ENCODE assay signal across 24 cellular contexts in genomic region chr7:123351506-123352225, GRCh38.
A peak's percentile ranks its signal among the peaks of the same experiment; 100 is the strongest.
DNase-seq lines count a peak whose midpoint lies in the region; ATAC-seq and TF ChIP-seq lines count a peak whose summit lies in the region.
"Had no signal": no experiment of that assay in that cellular context is flagged by ENCODE, and none has a peak within 500 bp of the region (broad histone marks: within the 10 kb centered on the region; RNA-seq: fewer than 3 reads in every experiment).

No MANE protein-coding gene starts in this region.

- H3K9me3 ChIP-seq in GM23248 (ENCODE audit: low read depth): no peaks in the 10 kb centered on the region
- no peaks in the 10 kb centered on the region for H3K9me3 ChIP-seq in H9 (ENCODE audit: control insufficient read depth, low read depth, low read length)
- H3K9me3 ChIP-seq: body of pancreas, colonic mucosa, psoas muscle, transverse colon had no signal

- H2BK20ac ChIP-seq in H9 (ENCODE audit: low read depth, low read length, poor library complexity, severe bottlenecking): no peak overlapping the region

- ATAC-seq in GM18508 (IDR thresholded peaks at IDR 0.05; ENCODE audit: insufficient read depth, unreplicated experiment): peak; percentile 61
- no peak for ATAC-seq in HG02840 (IDR thresholded peaks at IDR 0.05; ENCODE audit: low FRiP score, unreplicated experiment)
- ATAC-seq: body of pancreas; HCT116; psoas muscle; stimulated activated naive CD8-positive, alpha-beta T cell treated with anti-CD3 and anti-CD28 coated beads, Interleukin-15, amount 100 ng/mL, for 72 hours had no signal

- no peak overlapping the region for H2BK15ac ChIP-seq in H9 (ENCODE audit: low read depth, low read length)

- no peak overlapping the region for H2AK5ac ChIP-seq in H9 (ENCODE audit: insufficient read length, low read length)

- H2BK12ac ChIP-seq in H9 (ENCODE audit: insufficient read length, low read depth, low read length): no peak overlapping the region

- H3K56ac ChIP-seq in H9 (ENCODE audit: insufficient read length, low read depth, low read length): no peak overlapping the region

- no peak overlapping the region for H4K5ac ChIP-seq in H9 (ENCODE audit: insufficient read length, low read depth, low read length)

- no peak overlapping the region for H3K4ac ChIP-seq in H9 (ENCODE audit: low read depth, low read length)

- H2BK120ac ChIP-seq in H9 (ENCODE audit: low read depth, low read length, poor library complexity, severe bottlenecking): no peak overlapping the region

- H2AFZ ChIP-seq in GM23248 (no peak overlapping the region), H9 (ENCODE audit: low read length) (no peak overlapping the region)

- H3K27me3 ChIP-seq in GM23248 (replicated peaks; ENCODE audit: insufficient read depth): no peaks in the 10 kb centered on the region
- no peaks in the 10 kb centered on the region for H3K27me3 ChIP-seq in H9 (ENCODE audit: insufficient read depth, low read length)
- H3K27me3 ChIP-seq: body of pancreas, colonic mucosa, transverse colon had no signal

- H4K91ac ChIP-seq in H9 (ENCODE audit: insufficient read length, low read depth, low read length): no peak overlapping the region

- 32 to 40% methylated on average over 4 of the region's 4 CpGs for WGBS in GM23248 (ENCODE audit: low coverage in 1 of 2, low lambda C conversion rate in 2 of 2, missing lambda C conversion rate in 2 of 2), 2 experiments
- WGBS in H9 (ENCODE audit: extremely low coverage, insufficient read length, low lambda C conversion rate): no CpG with 5 or more reads among the region's 4 CpGs

- H3K18ac ChIP-seq in H9 (ENCODE audit: insufficient read length, low read depth, low read length): no peak overlapping the region

- H3K4me3 ChIP-seq in GM23248: no peak overlapping the region
- no peak overlapping the region for H3K4me3 ChIP-seq in fibroblast of pulmonary artery (replicated peaks; ENCODE audit: low read depth, low read length)
- H3K4me3 ChIP-seq: body of pancreas, colonic mucosa, psoas muscle, transverse colon had no signal

- H3K27ac ChIP-seq in GM23248: no peak overlapping the region
- no peak overlapping the region for H3K27ac ChIP-seq in H9 (ENCODE audit: insufficient read length, low read depth, low read length)
- H3K27ac ChIP-seq: body of pancreas, colonic mucosa, psoas muscle, transverse colon had no signal

- no peaks in the 10 kb centered on the region for H3K9me2 ChIP-seq in GM23248 (ENCODE audit: insufficient read depth)

- H4K20me1 ChIP-seq in GM23248 (ENCODE audit: insufficient read depth) (no peaks in the 10 kb centered on the region), H9 (ENCODE audit: control insufficient read depth, insufficient read depth, insufficient read length) (no peaks in the 10 kb centered on the region)

- in situ Hi-C loops in GM23248 (cut with MboI): no loop called here

- H3F3A ChIP-seq in GM23248 (ENCODE audit: insufficient read depth): no peaks in the 10 kb centered on the region

- H3K9ac ChIP-seq in GM23248 (no peak overlapping the region), H9 (ENCODE audit: extremely low read depth, insufficient read length, low read length) (no peak overlapping the region)

- H3K4me3 Mint-ChIP-seq in H9: no peak overlapping the region
- H3K4me3 Mint-ChIP-seq: activated naive CD8-positive, alpha-beta T cell; activated T-helper 1 cell treated with anti-CD3 and anti-CD28 coated beads, Interleukin-12 subunit alpha, Interleukin-12 subunit beta, Interleukin-2, Interleukin-4 antibody, amounts not matched to agents 30 ng/mL and 10 ng/mL and 1 ng/mL, durations not matched to agents 14 hours and 24 hours and 36 hours; CD4-positive, alpha-beta T cell; immature natural killer cell; stimulated activated naive CD8-positive, alpha-beta T cell treated with anti-CD3 and anti-CD28 coated beads, Interleukin-15, amount 100 ng/mL, for 72 hours had no signal

- H3K4me1 Mint-ChIP-seq in H9: peaks cover 12 to 25% of the 10 kb centered on the region in 2 experiments
- H3K4me1 Mint-ChIP-seq: immature natural killer cell; stimulated activated naive CD8-positive, alpha-beta T cell treated with anti-CD3 and anti-CD28 coated beads, Interleukin-15, amount 100 ng/mL, for 72 hours had no signal

- H3K79me2 ChIP-seq in GM23248 (ENCODE audit: insufficient read depth): no peaks in the 10 kb centered on the region
- no peaks in the 10 kb centered on the region for H3K79me2 ChIP-seq in H9 (ENCODE audit: insufficient read depth, low read length)

- H3K23me2 ChIP-seq in H9 (ENCODE audit: insufficient read length, low read depth, low read length, poor library complexity, severe bottlenecking): no peaks in the 10 kb centered on the region

- H3K23ac ChIP-seq in H9 (ENCODE audit: insufficient read length, low read depth, low read length): no peak overlapping the region

- no peaks in the 10 kb centered on the region for H3K79me1 ChIP-seq in H9 (ENCODE audit: insufficient read depth, low read depth, low read length, poor library complexity, severe bottlenecking)

- no peak overlapping the region for H2BK5ac ChIP-seq in H9 (ENCODE audit: insufficient read length, low read length)

- DNase-seq in GM23248 (peak; percentile 2), NCI-H82 treated with DMSO at 0.1 percent for 48 hours (lab: John Stamatoyannopoulos, UW; ENCODE audit: unreplicated experiment) (peak; percentile 42), fibroblast of pulmonary artery (ENCODE audit: low read depth) (peak; percentile 11), H9 (no peak)
- DNase-seq in activated CD4-positive, alpha-beta T cell treated with anti-CD3 and anti-CD28 coated beads, Interleukin-2, amount 50 U/mL, for 48 hours: no peak
- DNase-seq: activated CD4-positive, alpha-beta T cell treated with anti-CD3 and anti-CD28 coated beads for 4 hours; body of pancreas; CD4-positive, alpha-beta T cell; colonic mucosa; DMS79; immature natural killer cell; MM.1S; NCI-H187; NCI-H510A; psoas muscle; Right ventricle myocardium superior; stimulated activated CD4-positive, alpha-beta T cell treated with anti-CD3 and anti-CD28 coated beads, Interleukin-4, amount 100 ng/mL, for 24 hours; stimulated activated naive CD8-positive, alpha-beta T cell treated with anti-CD3 and anti-CD28 coated beads, Interleukin-15, amount 100 ng/mL, for 72 hours; transverse colon had no signal

- H3K36me3 Mint-ChIP-seq in H9 (ENCODE audit: insufficient read depth in 1 of 3, low read depth in 3 of 3): no peaks in the 10 kb centered on the region; a peak in 1 of 7 replicates
- H3K36me3 Mint-ChIP-seq: activated naive CD8-positive, alpha-beta T cell; immature natural killer cell had no signal

- H3K27me3 Mint-ChIP-seq in H9 (ENCODE audit: low read depth): no peaks in the 10 kb centered on the region
- H3K27me3 Mint-ChIP-seq: activated naive CD8-positive, alpha-beta T cell; CD4-positive, alpha-beta T cell; stimulated activated naive CD8-positive, alpha-beta T cell treated with anti-CD3 and anti-CD28 coated beads, Interleukin-15, amount 100 ng/mL, for 72 hours had no signal

- H3K4me2 ChIP-seq in GM23248 (ENCODE audit: unreplicated experiment) (no peak overlapping the region), H9 (ENCODE audit: insufficient read depth, insufficient read length, low read length) (no peak overlapping the region)

- no peak for TF ChIP-seq CTCF in fibroblast of pulmonary artery (IDR thresholded peaks at IDR 0.05; ENCODE audit: low read length, missing control alignments)
- TF ChIP-seq CTCF in H9 (conservative IDR thresholded peaks at IDR 0.05): no peak

- no peak overlapping the region for H3T11ph ChIP-seq in H9 (ENCODE audit: low read length)

- H4K8ac ChIP-seq in H9 (replicated peaks; ENCODE audit: insufficient read length, low read depth, low read length): no peak overlapping the region

- H3K27ac Mint-ChIP-seq in H9: no peak overlapping the region
- H3K27ac Mint-ChIP-seq: activated naive CD8-positive, alpha-beta T cell; activated T-helper 1 cell treated with anti-CD3 and anti-CD28 coated beads, Interleukin-12 subunit alpha, Interleukin-12 subunit beta, Interleukin-2, Interleukin-4 antibody, amounts not matched to agents 30 ng/mL and 10 ng/mL and 1 ng/mL, durations not matched to agents 14 hours and 24 hours and 36 hours; CD4-positive, alpha-beta T cell; immature natural killer cell; stimulated activated naive CD8-positive, alpha-beta T cell treated with anti-CD3 and anti-CD28 coated beads, Interleukin-15, amount 100 ng/mL, for 72 hours had no signal

- no peaks in the 10 kb centered on the region for H3K9me3 Mint-ChIP-seq in H9
- H3K9me3 Mint-ChIP-seq: activated T-helper 1 cell treated with anti-CD3 and anti-CD28 coated beads, Interleukin-12 subunit alpha, Interleukin-12 subunit beta, Interleukin-2, Interleukin-4 antibody, amounts not matched to agents 30 ng/mL and 10 ng/mL and 1 ng/mL, durations not matched to agents 14 hours and 24 hours and 36 hours; CD4-positive, alpha-beta T cell; stimulated activated naive CD8-positive, alpha-beta T cell treated with anti-CD3 and anti-CD28 coated beads, Interleukin-15, amount 100 ng/mL, for 72 hours had no signal

- H3K36me3 ChIP-seq in GM23248 (ENCODE audit: low read depth): no peaks in the 10 kb centered on the region
- H3K36me3 ChIP-seq: colonic mucosa, transverse colon had no signal

- H3K14ac ChIP-seq in H9 (ENCODE audit: insufficient read depth, low read length): no peak overlapping the region

- no peaks in the 10 kb centered on the region for H3K4me1 ChIP-seq in GM23248 (ENCODE audit: insufficient read depth)
- H3K4me1 ChIP-seq in H9 (ENCODE audit: insufficient read depth, low read length): no peaks in the 10 kb centered on the region; the same call in 1 of the 2 replicates
- H3K4me1 ChIP-seq: colonic mucosa, psoas muscle, transverse colon had no signal

Comparison
In these comparisons a context has a peak if more than half of its experiments do, and no peak if none do; other contexts are left out.
1. DNase-seq: peak in GM23248 (single experiment), NCI-H82 treated with DMSO at 0.1 percent for 48 hours (single experiment) and fibroblast of pulmonary artery (single experiment); none in H9 (single experiment) and activated CD4-positive, alpha-beta T cell treated with anti-CD3 and anti-CD28 coated beads, Interleukin-2, amount 50 U/mL, for 48 hours (0 of 2).